ENCODE assay signal across 8 cellular contexts in genomic region chr9:137129456-137130175, GRCh38. TPM values are rescaled to one million over a fixed set of nuclear protein-coding genes. Genes with fewer than 3 reads are reported as not detected.
DNase-seq lines count a peak whose midpoint lies in the region; ATAC-seq and TF ChIP-seq lines count a peak whose summit lies in the region.

No MANE protein-coding gene starts in this region.

- H3K27ac ChIP-seq in BLaER1 (peak overlapping the region; percentile 92), liver (ENCODE audit: low read depth in 1 of 2, low read length in 2 of 2) (peak overlapping the region; percentile 20 to 31)

- DNase-seq in NCI-H526 treated with DMSO at 0.1 percent for 48 hours (lab: John Stamatoyannopoulos, UW) (peak; percentile 69), dermis microvascular lymphatic vessel endothelial cell (ENCODE audit: low read depth in 2 of 2) (peak; percentile 86 to 95)
- peak; percentile 81 to 85 for DNase-seq in activated CD4-positive, alpha-beta T cell treated with anti-CD3 and anti-CD28 coated beads, Interleukin-2, amount 50 U/mL, for 4 hours
- DNase-seq in stimulated activated CD4-positive, alpha-beta T cell treated with anti-CD3 and anti-CD28 coated beads, Interleukin-2, amount 100 ng/mL, for 48 hours: peak; percentile 83 to 87

- peaks cover 57% of the 10 kb centered on the region for H3K4me1 ChIP-seq in BLaER1
- peaks cover 6 to 28% (median 17%) of the 10 kb centered on the region in 4 donors for H3K4me1 ChIP-seq in liver (ENCODE audit: control insufficient read depth in 4 of 4, insufficient read depth in 4 of 4, low read length in 3 of 4)

- peak overlapping the region; percentile 91 for H3K4me2 ChIP-seq in BLaER1

- H3K9ac ChIP-seq in BLaER1 (peak overlapping the region; percentile 89), liver (ENCODE audit: low read depth in 1 of 2, low read length in 2 of 2) (peak overlapping the region in 1 of 2 donors; percentile 16)

- H3K4me3 ChIP-seq in BLaER1: peak overlapping the region; percentile 82
- H3K4me3 ChIP-seq in liver (ENCODE audit: low read depth in 1 of 3, low read length in 3 of 3): peak overlapping the region; percentile 64 to 81 (median 77)

- H3K27me3 ChIP-seq in BLaER1: peaks cover 6% of the 10 kb centered on the region; the same call in 1 of the 2 replicates
- H3K27me3 ChIP-seq in liver (ENCODE audit: control insufficient read depth in 4 of 4, insufficient read depth in 4 of 4, low read length in 3 of 4): no peaks in the 10 kb centered on the region

- TF ChIP-seq RAD21 in liver (IDR thresholded peaks at IDR 0.05): no peak

- 2% methylated on average over 86 of the region's 86 CpGs for WGBS in liver

- no peak for TF ChIP-seq CTCF in liver (IDR thresholded peaks at IDR 0.05; ENCODE audit: low read depth, low read length, missing input control)

- H4K20me1 ChIP-seq in BLaER1: no peaks in the 10 kb centered on the region

- ATAC-seq in GM19324 (IDR thresholded peaks at IDR 0.05; ENCODE audit: low FRiP score, unreplicated experiment) (peak; percentile 83), HG03469 (IDR thresholded peaks at IDR 0.05; ENCODE audit: unreplicated experiment) (peak; percentile 71)

- H3K9me3 ChIP-seq in BLaER1: no peaks in the 10 kb centered on the region
- H3K9me3 ChIP-seq in liver (ENCODE audit: control insufficient read depth in 4 of 4, low read length in 3 of 4): peaks cover 0 to 1% (median 0%) of the 10 kb centered on the region in 4 donors

- H3K36me3 ChIP-seq in BLaER1 (no peaks in the 10 kb centered on the region), liver (ENCODE audit: control insufficient read depth in 4 of 4, insufficient read depth in 3 of 4, low read depth in 1 of 4, low read length in 3 of 4) (no peaks in the 10 kb centered on the region)

TF ChIP-seq in liver, 16 proteins besides CTCF, POLR2A, EP300 and RAD21:
- TF ChIP-seq YY1 (IDR thresholded peaks at IDR 0.05) (peak; percentile 98), FOXA2 (IDR thresholded peaks at IDR 0.05) (no peak), ATF3 (IDR thresholded peaks at IDR 0.05) (no peak), EGR1 (IDR thresholded peaks at IDR 0.05; ENCODE audit: low read depth in 2 of 2) (no peak), TAF1 (conservative IDR thresholded peaks at IDR 0.05) (no peak), GABPA (IDR thresholded peaks at IDR 0.05 in 1 of 2, conservative IDR thresholded peaks at IDR 0.05 in 1 of 2) (peak in 1 of 2 donors; percentile 24), HNF4G (IDR thresholded peaks at IDR 0.05) (no peak), JUND (IDR thresholded peaks at IDR 0.05) (no peak), NR2F2 (IDR thresholded peaks at IDR 0.05) (no peak), FOXA1 (IDR thresholded peaks at IDR 0.05) (no peak), HNF4A (conservative IDR thresholded peaks at IDR 0.05) (no peak), RXRA (IDR thresholded peaks at IDR 0.05) (no peak), SP1 (IDR thresholded peaks at IDR 0.05) (no peak)
- TF ChIP-seq, protein P1, sequence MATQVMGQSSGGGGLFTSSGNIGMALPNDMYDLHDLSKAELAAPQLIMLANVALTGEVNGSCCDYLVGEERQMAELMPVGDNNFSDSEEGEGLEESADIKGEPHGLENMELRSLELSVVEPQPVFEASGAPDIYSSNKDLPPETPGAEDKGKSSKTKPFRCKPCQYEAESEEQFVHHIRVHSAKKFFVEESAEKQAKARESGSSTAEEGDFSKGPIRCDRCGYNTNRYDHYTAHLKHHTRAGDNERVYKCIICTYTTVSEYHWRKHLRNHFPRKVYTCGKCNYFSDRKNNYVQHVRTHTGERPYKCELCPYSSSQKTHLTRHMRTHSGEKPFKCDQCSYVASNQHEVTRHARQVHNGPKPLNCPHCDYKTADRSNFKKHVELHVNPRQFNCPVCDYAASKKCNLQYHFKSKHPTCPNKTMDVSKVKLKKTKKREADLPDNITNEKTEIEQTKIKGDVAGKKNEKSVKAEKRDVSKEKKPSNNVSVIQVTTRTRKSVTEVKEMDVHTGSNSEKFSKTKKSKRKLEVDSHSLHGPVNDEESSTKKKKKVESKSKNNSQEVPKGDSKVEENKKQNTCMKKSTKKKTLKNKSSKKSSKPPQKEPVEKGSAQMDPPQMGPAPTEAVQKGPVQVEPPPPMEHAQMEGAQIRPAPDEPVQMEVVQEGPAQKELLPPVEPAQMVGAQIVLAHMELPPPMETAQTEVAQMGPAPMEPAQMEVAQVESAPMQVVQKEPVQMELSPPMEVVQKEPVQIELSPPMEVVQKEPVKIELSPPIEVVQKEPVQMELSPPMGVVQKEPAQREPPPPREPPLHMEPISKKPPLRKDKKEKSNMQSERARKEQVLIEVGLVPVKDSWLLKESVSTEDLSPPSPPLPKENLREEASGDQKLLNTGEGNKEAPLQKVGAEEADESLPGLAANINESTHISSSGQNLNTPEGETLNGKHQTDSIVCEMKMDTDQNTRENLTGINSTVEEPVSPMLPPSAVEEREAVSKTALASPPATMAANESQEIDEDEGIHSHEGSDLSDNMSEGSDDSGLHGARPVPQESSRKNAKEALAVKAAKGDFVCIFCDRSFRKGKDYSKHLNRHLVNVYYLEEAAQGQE (IDR thresholded peaks at IDR 0.05): peak; percentile 23
- TF ChIP-seq, protein P2, sequence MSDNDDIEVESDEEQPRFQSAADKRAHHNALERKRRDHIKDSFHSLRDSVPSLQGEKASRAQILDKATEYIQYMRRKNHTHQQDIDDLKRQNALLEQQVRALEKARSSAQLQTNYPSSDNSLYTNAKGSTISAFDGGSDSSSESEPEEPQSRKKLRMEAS (IDR thresholded peaks at IDR 0.05): peak; percentile 60
- TF ChIP-seq, protein P3, sequence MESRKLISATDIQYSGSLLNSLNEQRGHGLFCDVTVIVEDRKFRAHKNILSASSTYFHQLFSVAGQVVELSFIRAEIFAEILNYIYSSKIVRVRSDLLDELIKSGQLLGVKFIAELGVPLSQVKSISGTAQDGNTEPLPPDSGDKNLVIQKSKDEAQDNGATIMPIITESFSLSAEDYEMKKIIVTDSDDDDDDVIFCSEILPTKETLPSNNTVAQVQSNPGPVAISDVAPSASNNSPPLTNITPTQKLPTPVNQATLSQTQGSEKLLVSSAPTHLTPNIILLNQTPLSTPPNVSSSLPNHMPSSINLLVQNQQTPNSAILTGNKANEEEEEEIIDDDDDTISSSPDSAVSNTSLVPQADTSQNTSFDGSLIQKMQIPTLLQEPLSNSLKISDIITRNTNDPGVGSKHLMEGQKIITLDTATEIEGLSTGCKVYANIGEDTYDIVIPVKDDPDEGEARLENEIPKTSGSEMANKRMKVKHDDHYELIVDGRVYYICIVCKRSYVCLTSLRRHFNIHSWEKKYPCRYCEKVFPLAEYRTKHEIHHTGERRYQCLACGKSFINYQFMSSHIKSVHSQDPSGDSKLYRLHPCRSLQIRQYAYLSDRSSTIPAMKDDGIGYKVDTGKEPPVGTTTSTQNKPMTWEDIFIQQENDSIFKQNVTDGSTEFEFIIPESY (IDR thresholded peaks at IDR 0.05): no peak

RNA-seq across cellular contexts. Expression of gene GRIN1, which starts 9.3 kb away (rescaled TPM):
- total RNA-seq in dermis microvascular lymphatic vessel endothelial cell (0.13 TPM in 1 of 2 replicates, not detected in the other), liver (not detected)
- polyA plus RNA-seq in liver: under 1 TPM in 1 of 2 donors, not detected in 1; 0.05 TPM

RNA-seq across cellular contexts. Expression of gene DPP7, which starts 15.1 kb away (rescaled TPM):
- 66.8 and 112 TPM in 2 replicates for total RNA-seq in dermis microvascular lymphatic vessel endothelial cell
- 10 to 100 TPM; 25.0 to 38.8 TPM for total RNA-seq in liver
- 10 to 100 TPM; 62.6 to 71.1 TPM for polyA plus RNA-seq in liver

RNA-seq across cellular contexts. Expression of gene LRRC26, which starts 40.2 kb away (rescaled TPM):
- total RNA-seq in dermis microvascular lymphatic vessel endothelial cell (0.13 TPM in 1 of 2 replicates, not detected in the other), liver (under 1 TPM in 1 of 2 donors, not detected in 1; 0.17 TPM)
- under 1 TPM in 1 of 2 donors, not detected in 1; 0.09 TPM for polyA plus RNA-seq in liver

RNA-seq across cellular contexts. Expression of gene TMEM210, which starts 42.2 kb away (rescaled TPM):
- total RNA-seq in dermis microvascular lymphatic vessel endothelial cell (not detected in 2 replicates), liver (not detected)
- not detected for polyA plus RNA-seq in liver

RNA-seq across cellular contexts. Expression of gene MAN1B1, which starts 42.8 kb away (rescaled TPM):
- total RNA-seq in dermis microvascular lymphatic vessel endothelial cell (42.7 and 56.8 TPM in 2 replicates), liver (10 to 100 TPM; 19.9 to 31.8 TPM)
- 10 to 100 TPM; 23.2 to 29.7 TPM for polyA plus RNA-seq in liver

Comparison
In these comparisons a context has a peak if more than half of its experiments do, and no peak if none do; other contexts are left out.
1. Peak in every context shown above with its lines: DNase-seq, ATAC-seq, H3K4me3 ChIP-seq and H3K27ac ChIP-seq.